ENCODE assay signal across 15 cellular contexts in genomic region chr6:3773696-3774298, GRCh38. TPM values are rescaled to one million over a fixed set of nuclear protein-coding genes. Genes with fewer than 3 reads are reported as not detected.
A peak's percentile ranks its signal among the peaks of the same experiment; 100 is the strongest.
DNase-seq lines count a peak whose midpoint lies in the region; FAIRE-seq and TF ChIP-seq lines count a peak whose summit lies in the region.
"Had no signal": no experiment of that assay in that cellular context is flagged by ENCODE, and none has a peak within 500 bp of the region (broad histone marks: within the 10 kb centered on the region; RNA-seq: fewer than 3 reads in every experiment).

No MANE protein-coding gene starts in this region.

- H3K4me2 ChIP-seq in smooth muscle cell = no peak overlapping the region

- no peaks in the 10 kb centered on the region for H3K9me3 ChIP-seq in smooth muscle cell (replicated peaks; ENCODE audit: low read depth)
- H3K9me3 ChIP-seq: upper lobe of left lung had no signal

- no peaks in the 10 kb centered on the region for H4K20me1 ChIP-seq in smooth muscle cell (ENCODE audit: low read depth)

- H3K79me2 ChIP-seq in smooth muscle cell (ENCODE audit: low read depth) = no peaks in the 10 kb centered on the region

- 99% methylated on average over 7 of the region's 7 CpGs for WGBS in smooth muscle cell (ENCODE audit: low lambda C conversion rate)

- FAIRE-seq in GM12892 (lab: Jason Lieb, UNC) = no peak

- TF ChIP-seq POLR2A in GM12892 (IDR thresholded peaks at IDR 0.05; ENCODE audit: low read depth, low read length) = no peak

- no peaks in the 10 kb centered on the region for H3F3A ChIP-seq in smooth muscle cell (ENCODE audit: low read depth)

- DNase-seq in AG08395 (ENCODE audit: low spot score) (peak; percentile 49), NCI-H1694 (lab: John Stamatoyannopoulos, UW) (peak; percentile 71), choroid plexus epithelial cell (ENCODE audit: low read depth) (peak; percentile 70), kidney tubule cell (ENCODE audit: low spot score) (peak; percentile 28), GM12892 (ENCODE audit: insufficient read length) (no peak), dorsolateral prefrontal cortex (no peak), smooth muscle cell (lab: John Stamatoyannopoulos, UW; ENCODE audit: unreplicated experiment) (no peak), GDM1 (lab: John Stamatoyannopoulos, UW) (no peak)
- DNase-seq: activated CD4-positive, alpha-beta T cell treated with anti-CD3 and anti-CD28 coated beads, Interleukin-2, amount 50 U/mL, for 48 hours; aorta; DMS53; NCI-H1417; occipital lobe; SIG-M5; upper lobe of left lung had no signal

- H3K27ac ChIP-seq in dorsolateral prefrontal cortex (no peak overlapping the region), smooth muscle cell (ENCODE audit: low read depth) (no peak overlapping the region)
- H3K27ac ChIP-seq: upper lobe of left lung had no signal

- H2AFZ ChIP-seq in smooth muscle cell (ENCODE audit: low read depth) = no peak overlapping the region

- intact Hi-C loops in dorsolateral prefrontal cortex (cut with DNase I) = no loop called here

- H3K4me1 ChIP-seq in smooth muscle cell (ENCODE audit: low read depth) = peaks cover 8% of the 10 kb centered on the region

- H3K4me3 ChIP-seq in choroid plexus epithelial cell (ENCODE audit: low read depth, low read length) = no peak overlapping the region
- no peak overlapping the region for H3K4me3 ChIP-seq in dorsolateral prefrontal cortex
- H3K4me3 ChIP-seq in smooth muscle cell = no peak overlapping the region
- H3K4me3 ChIP-seq: upper lobe of left lung had no signal

- TF ChIP-seq CTCF in choroid plexus epithelial cell (conservative IDR thresholded peaks at IDR 0.05; ENCODE audit: low read depth, low read length) (no peak), dorsolateral prefrontal cortex (IDR thresholded peaks at IDR 0.05 in 54 of 56, conservative IDR thresholded peaks at IDR 0.05 in 2 of 56; ENCODE audit: low read depth in 1 of 56, partially characterized antibody in 56 of 56) (no peak), smooth muscle cell (IDR thresholded peaks at IDR 0.05; ENCODE audit: borderline replicate concordance, insufficient read depth, poor library complexity, severe bottlenecking) (no peak)

- no peak overlapping the region for H3K9ac ChIP-seq in smooth muscle cell (ENCODE audit: low read depth)

- no peaks in the 10 kb centered on the region for H3K27me3 ChIP-seq in dorsolateral prefrontal cortex
- no peaks in the 10 kb centered on the region for H3K27me3 ChIP-seq in smooth muscle cell (ENCODE audit: low read depth)
- H3K27me3 ChIP-seq: upper lobe of left lung had no signal

- no peaks in the 10 kb centered on the region for H3K36me3 ChIP-seq in smooth muscle cell (ENCODE audit: low read depth)
- H3K36me3 ChIP-seq: upper lobe of left lung had no signal

RNA-seq across cellular contexts. Expression of gene PXDC1, which starts 22.3 kb away (rescaled TPM):
- 1.9 TPM for polyA plus RNA-seq in GM12892 (2012; ENCODE audit: missing spikeins)
- 10 to 100 TPM in 115 of 120 experiments, 1 to 10 TPM in 5; 8.4 to 47.3 (median 17.5) TPM for total RNA-seq in dorsolateral prefrontal cortex
- total RNA-seq in smooth muscle cell = 44.0 and 49.1 TPM in 2 replicates
- polyA plus RNA-seq in smooth muscle cell = 72.7 and 78.6 TPM in 2 replicates

Comparison
In these comparisons a context has a peak if more than half of its experiments do, and no peak if none do; other contexts are left out.
1. DNase-seq: peak in AG08395 (single experiment), NCI-H1694 (single experiment), choroid plexus epithelial cell (single experiment) and kidney tubule cell (single experiment); none in GM12892 (single experiment), dorsolateral prefrontal cortex (0 of 10), smooth muscle cell (single experiment) and GDM1 (single experiment).